Comparison of ENCODE assay signal across 1 cellular context in genomic region chr13:99159331-99160061, GRCh38.
TF ChIP-seq lines count a peak whose summit lies in the region.

No MANE protein-coding gene starts in this region.

TF ChIP-seq in GM23338, 12 proteins besides CTCF, POLR2A, EP300 and RAD21 (continued from another document):
- TF ChIP-seq REST (IDR thresholded peaks at IDR 0.05; ENCODE audit: unreplicated experiment) = no peak
- no peak for TF ChIP-seq ZNF331 (CRISPR knock-in tag; IDR thresholded peaks at IDR 0.05; ENCODE audit: low read depth)
- no peak for TF ChIP-seq EZH2 (IDR thresholded peaks at IDR 0.05; ENCODE audit: low read depth, unreplicated experiment)
- no peak for TF ChIP-seq ZNF114 (CRISPR knock-in tag; IDR thresholded peaks at IDR 0.05)
- no peak for TF ChIP-seq STAT1 (IDR thresholded peaks at IDR 0.05; ENCODE audit: unreplicated experiment)
- no peak for TF ChIP-seq ETS1 (IDR thresholded peaks at IDR 0.05)
